In genomic region chr15:35750051-35750450, GRCh38 we compare ENCODE assay signal across 20 cellular contexts.
DNase-seq lines count a peak whose midpoint lies in the region; ATAC-seq, FAIRE-seq and TF ChIP-seq lines count a peak whose summit lies in the region.
"Had no signal": no experiment of that assay in that cellular context is flagged by ENCODE, and none has a peak within 500 bp of the region (broad histone marks: within the 10 kb centered on the region; RNA-seq: fewer than 3 reads in every experiment).

No MANE protein-coding gene starts in this region.

- TF ChIP-seq POLR2A in HepG2 (IDR thresholded peaks at IDR 0.05; ENCODE audit: insufficient read depth in 1 of 2, low read depth in 2 of 2, low read length in 2 of 2): no peak
- no peak for TF ChIP-seq POLR2A in right lobe of liver (IDR thresholded peaks at IDR 0.05)
- no peak for TF ChIP-seq POLR2A in H1 (IDR thresholded peaks at IDR 0.05; ENCODE audit: control extremely low read depth in 1 of 2, low read depth in 2 of 2, low read length in 2 of 2)

- H3K9me3 ChIP-seq in HepG2 (ENCODE audit: low read length): no peaks in the 10 kb centered on the region
- H3K9me3 ChIP-seq in right lobe of liver: no peaks in the 10 kb centered on the region
- no peaks in the 10 kb centered on the region for H3K9me3 ChIP-seq in H1 (ENCODE audit: insufficient read depth in 2 of 2, low read depth in 1 of 2, low read length in 1 of 2)
- H3K9me3 ChIP-seq in mesenchymal stem cell (ENCODE audit: control insufficient read depth, low read length): no peaks in the 10 kb centered on the region
- no peaks in the 10 kb centered on the region for H3K9me3 ChIP-seq in CD4-positive, alpha-beta memory T cell (ENCODE audit: control insufficient read depth in 1 of 2, low read length in 2 of 2)
- H3K9me3 ChIP-seq: A549 had no signal

- H2BK120ac ChIP-seq in H1 (replicated peaks; ENCODE audit: low read depth, low read length) (no peak overlapping the region), mesenchymal stem cell (ENCODE audit: low read depth, low read length) (no peak overlapping the region)

- H3K79me1 ChIP-seq in H1 (ENCODE audit: low read depth, low read length): no peaks in the 10 kb centered on the region
- H3K79me1 ChIP-seq in mesenchymal stem cell (replicated peaks; ENCODE audit: low read length, poor library complexity, severe bottlenecking): no peaks in the 10 kb centered on the region

- no peak overlapping the region for H3K9ac ChIP-seq in HepG2 (ENCODE audit: insufficient read depth, low read depth, low read length)
- no peak overlapping the region for H3K9ac ChIP-seq in H1 (replicated peaks in 1 of 4; ENCODE audit: extremely low read depth in 1 of 4, low read depth in 3 of 4, low read length in 3 of 4)
- peak overlapping the region; percentile 28 for H3K9ac ChIP-seq in mesenchymal stem cell (ENCODE audit: low read length)
- H3K9ac ChIP-seq: GM23248 had no signal

- H2BK5ac ChIP-seq in H1 (ENCODE audit: low read depth, low read length): no peak overlapping the region
- no peak overlapping the region for H2BK5ac ChIP-seq in mesenchymal stem cell (ENCODE audit: low read depth, low read length, poor library complexity, severe bottlenecking)

- H3K4ac ChIP-seq in H1 (replicated peaks; ENCODE audit: insufficient read length, low read depth, low read length) (no peak overlapping the region), mesenchymal stem cell (ENCODE audit: low read depth in 1 of 2, low read length in 2 of 2) (no peak overlapping the region)

- H3K14ac ChIP-seq in H1 (ENCODE audit: insufficient read length) (no peak overlapping the region), mesenchymal stem cell (ENCODE audit: low read length in 2 of 2) (no peak overlapping the region)

- H2BK12ac ChIP-seq in H1 (ENCODE audit: low read depth, low read length) (no peak overlapping the region), mesenchymal stem cell (ENCODE audit: low read length in 2 of 2) (no peak overlapping the region)

- H3K4me1 ChIP-seq in HepG2 (ENCODE audit: insufficient read depth, low read length) (no peaks in the 10 kb centered on the region), right lobe of liver (peaks cover 0 to under 1% (median 0%) of the 10 kb centered on the region in 4 donors), H1 (replicated peaks in 1 of 4; ENCODE audit: control insufficient read depth in 3 of 4, insufficient read depth in 4 of 4, low read length in 3 of 4) (peaks cover 0 to 4% (median 1%) of the 10 kb centered on the region in 4 experiments; a peak in 1 of 7 replicates), mesenchymal stem cell (ENCODE audit: control insufficient read depth, insufficient read depth, low read depth, low read length) (no peaks in the 10 kb centered on the region)
- H3K4me1 ChIP-seq in CD4-positive, alpha-beta memory T cell (ENCODE audit: insufficient read depth, low read length): no peaks in the 10 kb centered on the region
- H3K4me1 ChIP-seq: A549 had no signal

- no peaks in the 10 kb centered on the region; the same call in 1 of the 2 replicates for H3K23me2 ChIP-seq in H1 (ENCODE audit: low read depth, low read length)

- no peaks in the 10 kb centered on the region for H3K79me2 ChIP-seq in HepG2 (ENCODE audit: insufficient read depth, low read length)
- H3K79me2 ChIP-seq in H1 (ENCODE audit: control insufficient read depth in 1 of 2, insufficient read depth in 2 of 2, low read length in 2 of 2): no peaks in the 10 kb centered on the region

- POLR2A ChIA-PET in HepG2 (lab: Yijun Ruan, JAX) (no interaction called here), H1 (lab: Charles Lee; ENCODE audit: partially characterized antibody) (no interaction called here)
- POLR2A ChIA-PET in CD4-positive, alpha-beta memory T cell (lab: Charles Lee; ENCODE audit: partially characterized antibody): no interaction called here

- no peak overlapping the region for H2BK15ac ChIP-seq in H1 (ENCODE audit: low read length)
- H2BK15ac ChIP-seq in mesenchymal stem cell (ENCODE audit: low read depth, poor library complexity, severe bottlenecking): no peak overlapping the region

- H3K4me3 ChIP-seq in HepG2 (replicated peaks in 1 of 3; ENCODE audit: insufficient read depth in 1 of 3, low read depth in 2 of 3, low read length in 3 of 3) (no peak overlapping the region), right lobe of liver (no peak overlapping the region), H1 (ENCODE audit: extremely low read depth in 1 of 4, insufficient read depth in 2 of 4, low read depth in 3 of 4, low read length in 4 of 4) (no peak overlapping the region), mesenchymal stem cell (ENCODE audit: insufficient read depth in 1 of 2, low read depth in 1 of 2, low read length in 2 of 2) (no peak overlapping the region)
- H3K4me3 ChIP-seq in CD4-positive, alpha-beta memory T cell (ENCODE audit: low read length in 2 of 2): no peak overlapping the region
- H3K4me3 ChIP-seq: A549, GM23248 had no signal

- no peaks in the 10 kb centered on the region for H3K36me3 ChIP-seq in HepG2 (replicated peaks in 1 of 2; ENCODE audit: control insufficient read depth in 1 of 2, insufficient read depth in 2 of 2, low read length in 2 of 2)
- no peaks in the 10 kb centered on the region for H3K36me3 ChIP-seq in right lobe of liver
- no peaks in the 10 kb centered on the region for H3K36me3 ChIP-seq in H1 (ENCODE audit: control insufficient read depth in 2 of 4, insufficient read depth in 4 of 4, low read length in 3 of 4)
- H3K36me3 ChIP-seq in mesenchymal stem cell (ENCODE audit: control insufficient read depth in 1 of 2, insufficient read depth in 2 of 2, low read depth in 1 of 2, low read length in 2 of 2): no peaks in the 10 kb centered on the region
- no peaks in the 10 kb centered on the region for H3K36me3 ChIP-seq in CD4-positive, alpha-beta memory T cell (ENCODE audit: insufficient read depth, low read length)

- H4K20me1 ChIP-seq in HepG2 (ENCODE audit: insufficient read depth, low read length) (no peaks in the 10 kb centered on the region), H1 (replicated peaks in 1 of 2; ENCODE audit: control insufficient read depth in 1 of 2, insufficient read depth in 2 of 2, low read length in 2 of 2) (no peaks in the 10 kb centered on the region)

- H3K4me2 ChIP-seq in HepG2 (ENCODE audit: low read depth, low read length): no peak overlapping the region
- H3K4me2 ChIP-seq in H1 (ENCODE audit: insufficient read depth in 1 of 2, low read depth in 2 of 2, low read length in 2 of 2): no peak overlapping the region
- H3K4me2 ChIP-seq in mesenchymal stem cell (ENCODE audit: low read length, poor library complexity, severe bottlenecking): no peak overlapping the region
- H3K4me2 ChIP-seq: A549 had no signal

- in situ Hi-C loops in HepG2 (cut with HindIII; ENCODE audit: extremely low pct_ligation_motif_present, low pct_unique_long_range_greater_than_20kb): no loop called here

- no peak for TF ChIP-seq EP300 in HepG2 (IDR thresholded peaks at IDR 0.05; ENCODE audit: low read depth in 2 of 2, low read length in 2 of 2)
- TF ChIP-seq EP300 in HepG2 (CRISPR knock-in tag; IDR thresholded peaks at IDR 0.05; ENCODE audit: borderline replicate concordance): no peak
- no peak for TF ChIP-seq EP300 in H1 (IDR thresholded peaks at IDR 0.05; ENCODE audit: borderline replicate concordance in 1 of 2, low read depth in 2 of 2, low read length in 2 of 2)

- peaks cover 0 to 6% of the 10 kb centered on the region in 2 donors for H3K27me3 Mint-ChIP-seq in CD4-positive, alpha-beta memory T cell

- H3K18ac ChIP-seq in H1 (ENCODE audit: extremely low read depth, low read length): no peak overlapping the region
- no peak overlapping the region for H3K18ac ChIP-seq in mesenchymal stem cell (ENCODE audit: low read depth in 1 of 2, low read length in 2 of 2)

- ATAC-seq in HepG2 (no peak), right lobe of liver (no peak), HG02759 (IDR thresholded peaks at IDR 0.05; ENCODE audit: unreplicated experiment) (no peak)
- ATAC-seq: A549 had no signal

- H3K27ac ChIP-seq in HepG2 (ENCODE audit: extremely low read length, insufficient read depth, low read length) (no peak overlapping the region), right lobe of liver (no peak overlapping the region), H1 (ENCODE audit: low read depth, low read length) (no peak overlapping the region), mesenchymal stem cell (ENCODE audit: low read length, poor library complexity, severe bottlenecking) (no peak overlapping the region)
- no peak overlapping the region for H3K27ac ChIP-seq in CD4-positive, alpha-beta memory T cell (ENCODE audit: low read depth, low read length)
- H3K27ac ChIP-seq: 22Rv1, A549, C4-2B, GM23248, HL-60 had no signal

- intact Hi-C loops in HepG2 (cut with micrococcal nuclease; ENCODE audit: unreplicated experiment) (loop anchor here (5.0 kb wide), 1 partner anchor 233 kb away; no protein-coding TSS in a partner anchor), right lobe of liver (cut with DNase I) (no loop called here)
- intact Hi-C loops in CD4-positive, alpha-beta memory T cell (cut with micrococcal nuclease): loop anchor here (2.0 kb wide), 1 partner anchor 229 kb away; no protein-coding TSS in a partner anchor

- H2AK5ac ChIP-seq in H1 (ENCODE audit: low read depth, low read length): no peak overlapping the region
- H2AK5ac ChIP-seq in mesenchymal stem cell (ENCODE audit: low read length, severe bottlenecking): no peak overlapping the region

- H3K4me3 Mint-ChIP-seq in CD4-positive, alpha-beta memory T cell: no peak overlapping the region
- H3K4me3 Mint-ChIP-seq: CD4-positive, alpha-beta T cell; IgD-negative memory B cell had no signal

- BruUV-seq in HepG2 (replicated peaks; lab: Mats Ljungman, UMichigan): no TSS peak

- no peak overlapping the region for H4K5ac ChIP-seq in H1 (ENCODE audit: insufficient read length, low read depth, low read length)

- no peak for DNase-seq in HepG2 (ENCODE audit: low spot score)
- DNase-seq in right lobe of liver: no peak
- DNase-seq in H1 (ENCODE audit: low read depth in 1 of 2, low spot score in 2 of 2): no peak
- no peak for DNase-seq in mesenchymal stem cell
- DNase-seq in stimulated activated CD4-positive, alpha-beta T cell treated with anti-CD3 and anti-CD28 coated beads, Interleukin-4, amount 100 ng/mL, for 1 hour: no peak
- no peak for DNase-seq in CD4-positive, alpha-beta memory T cell
- DNase-seq: AML-193; CD4-positive, alpha-beta T cell; DMS153; DMS79; GF-D8; GM23248; HCEC 1CT; KG1 had no signal

- H3K36me3 Mint-ChIP-seq in CD4-positive, alpha-beta memory T cell: no peaks in the 10 kb centered on the region
- H3K36me3 Mint-ChIP-seq: IgD-negative memory B cell had no signal

- peaks cover 0 to 2% (median 0%) of the 10 kb centered on the region in 4 donors for H3K4me1 Mint-ChIP-seq in CD4-positive, alpha-beta memory T cell
- H3K4me1 Mint-ChIP-seq: IgD-negative memory B cell had no signal

- TF ChIP-seq RAD21 in HepG2 (CRISPR knock-in tag; IDR thresholded peaks at IDR 0.05): no peak
- TF ChIP-seq RAD21 in H1 (IDR thresholded peaks at IDR 0.05 in 1 of 2, conservative IDR thresholded peaks at IDR 0.05 in 1 of 2; ENCODE audit: low read depth in 2 of 2, low read length in 2 of 2): no peak

- no peak for FAIRE-seq in HepG2 (lab: Jason Lieb, UNC)
- no peak for FAIRE-seq in H1 (lab: Jason Lieb, UNC)
- FAIRE-seq: A549 had no signal

- H3K27ac Mint-ChIP-seq in CD4-positive, alpha-beta memory T cell: no peak overlapping the region
- H3K27ac Mint-ChIP-seq: CD4-positive, alpha-beta T cell; IgD-negative memory B cell had no signal

- no peak overlapping the region for H4K91ac ChIP-seq in H1 (replicated peaks; ENCODE audit: insufficient read length, low read length)
- no peak overlapping the region for H4K91ac ChIP-seq in mesenchymal stem cell (ENCODE audit: low read length)

- H3K27me3 ChIP-seq in HepG2 (ENCODE audit: control insufficient read depth in 1 of 2, insufficient read depth in 2 of 2, low read length in 2 of 2): no peaks in the 10 kb centered on the region
- no peaks in the 10 kb centered on the region for H3K27me3 ChIP-seq in right lobe of liver
- no peaks in the 10 kb centered on the region for H3K27me3 ChIP-seq in H1 (replicated peaks in 1 of 4; ENCODE audit: control insufficient read depth in 3 of 4, extremely low read depth in 1 of 4, insufficient read depth in 3 of 4, low read length in 3 of 4)
- H3K27me3 ChIP-seq in mesenchymal stem cell (ENCODE audit: control insufficient read depth in 1 of 2, insufficient read depth in 1 of 2, low read length in 2 of 2): no peaks in the 10 kb centered on the region
- no peaks in the 10 kb centered on the region for H3K27me3 ChIP-seq in CD4-positive, alpha-beta memory T cell (ENCODE audit: insufficient read depth, low read length)

- no peak overlapping the region for H2AFZ ChIP-seq in HepG2 (ENCODE audit: low read length)
- H2AFZ ChIP-seq in H1 (ENCODE audit: low read length): no peak overlapping the region
- H2AFZ ChIP-seq in mesenchymal stem cell (ENCODE audit: low read depth, low read length): no peak overlapping the region
- H2AFZ ChIP-seq: GM23248 had no signal

- no peak overlapping the region for H3K56ac ChIP-seq in H1 (replicated peaks; ENCODE audit: insufficient read length, low read depth, low read length)

- no peak overlapping the region for H3K23ac ChIP-seq in H1 (ENCODE audit: insufficient read length)
- no peak overlapping the region for H3K23ac ChIP-seq in mesenchymal stem cell (ENCODE audit: low read length in 2 of 2)

- CTCF ChIA-PET in HepG2 (lab: Yijun Ruan, JAX; ENCODE audit: low intra/inter-chr PET ratio, low total read pairs): no interaction called here
- CTCF ChIA-PET in H1 (lab: Charles Lee; ENCODE audit: partially characterized antibody): interaction anchor here (0.7 to 2.0 kb wide), 3 partner anchors 9 to 55 kb away, joined by 3 to 15 read pairs (median 3); no protein-coding TSS in a partner anchor
- CTCF ChIA-PET in CD4-positive, alpha-beta memory T cell (lab: Charles Lee; ENCODE audit: partially characterized antibody): interaction anchor here (3.5 to 4.2 kb wide), 2 partner anchors 10 to 12 kb away, joined by 16 to 18 read pairs; no protein-coding TSS in a partner anchor

- H3K9me3 Mint-ChIP-seq in CD4-positive, alpha-beta memory T cell: no peaks in the 10 kb centered on the region
- H3K9me3 Mint-ChIP-seq: CD4-positive, alpha-beta T cell; IgD-negative memory B cell had no signal

- no peak for TF ChIP-seq CTCF in HepG2 (CRISPR knock-in tag; IDR thresholded peaks at IDR 0.05)
- TF ChIP-seq CTCF in right lobe of liver (IDR thresholded peaks at IDR 0.05): no peak
- no peak for TF ChIP-seq CTCF in H1 (IDR thresholded peaks at IDR 0.05; ENCODE audit: control extremely low read depth in 1 of 3, insufficient read depth in 1 of 3, low read depth in 1 of 3, low read length in 3 of 3)

- H2BK20ac ChIP-seq in H1 (ENCODE audit: low read length): no peak overlapping the region

- no peak overlapping the region for H4K8ac ChIP-seq in H1 (ENCODE audit: extremely low read depth, insufficient read depth, low read length)
- H4K8ac ChIP-seq in mesenchymal stem cell (ENCODE audit: low read length): no peak overlapping the region

Comparison
In these comparisons a context has a peak if more than half of its experiments do, and no peak if none do; other contexts are left out.
1. intact Hi-C loops: an anchor here in HepG2 (5.0 kb wide) and CD4-positive, alpha-beta memory T cell (2.0 kb wide); none called in right lobe of liver.
2. Of the 41 proteins assayed by ChIP-seq in both HepG2 and H1: peak only in HepG2: none; only in H1: none; in both: CEBPB; in neither: 40.